Comparison of ENCODE assay signal across 1 cellular context in the genomic region with DNA sequence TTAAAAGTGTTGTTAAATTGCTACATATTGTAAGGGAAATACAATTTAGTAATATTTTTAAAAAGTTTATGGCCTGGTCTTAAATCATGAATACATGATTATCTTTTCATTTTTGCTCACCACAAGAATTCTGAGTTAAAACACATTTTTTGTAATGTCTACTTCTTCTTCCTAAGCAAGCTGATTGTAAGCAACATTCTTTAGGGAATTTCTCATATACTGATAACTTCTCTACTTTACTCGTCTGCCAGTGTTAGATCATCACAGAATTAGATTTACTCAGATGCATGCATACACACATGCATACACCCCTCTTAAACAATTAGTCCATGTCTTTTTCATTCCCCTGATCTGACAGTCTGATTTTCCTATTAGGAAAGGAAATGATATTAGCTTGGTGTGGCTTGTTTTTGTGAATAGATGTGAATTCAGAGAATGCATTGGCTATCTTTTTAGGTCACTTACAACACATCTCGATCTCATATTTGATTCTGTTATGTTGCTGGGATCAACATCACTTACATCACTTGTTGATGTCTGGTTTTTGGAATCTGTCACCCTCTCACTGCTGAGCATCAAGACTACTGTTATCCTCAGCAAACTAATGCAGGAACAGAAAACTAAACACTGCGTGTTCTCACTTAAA.
TF ChIP-seq lines count a peak whose summit lies in the region.

No MANE protein-coding gene starts in this region.

TF ChIP-seq in IMR-90, 13 proteins besides CTCF, POLR2A, EP300 and RAD21:
- TF ChIP-seq MXI1 (IDR thresholded peaks at IDR 0.05; ENCODE audit: borderline replicate concordance, low read depth, low read length) (no peak), ELK1 (IDR thresholded peaks at IDR 0.05; ENCODE audit: borderline replicate concordance, low read depth, low read length) (no peak), FOS (IDR thresholded peaks at IDR 0.05; ENCODE audit: low read depth, low read length) (no peak), NFE2L2 (IDR thresholded peaks at IDR 0.05; ENCODE audit: low read depth, low read length) (no peak), SMC3 (IDR thresholded peaks at IDR 0.05; ENCODE audit: low read depth, low read length) (no peak), BHLHE40 (IDR thresholded peaks at IDR 0.05; ENCODE audit: low read depth, low read length) (no peak), USF2 (IDR thresholded peaks at IDR 0.05; ENCODE audit: low read depth, low read length) (no peak), MAZ (IDR thresholded peaks at IDR 0.05; ENCODE audit: borderline replicate concordance, low read depth, low read length) (no peak), CEBPB (IDR thresholded peaks at IDR 0.05; ENCODE audit: low read depth, low read length) (no peak)
